ENCODE assay signal across 11 cellular contexts in genomic region chr12:91180577-91180976, GRCh38. TPM values are rescaled to one million over a fixed set of nuclear protein-coding genes. Genes with fewer than 3 reads are reported as not detected.
DNase-seq lines count a peak whose midpoint lies in the region; ATAC-seq and TF ChIP-seq lines count a peak whose summit lies in the region.
"Had no signal": no experiment of that assay in that cellular context is flagged by ENCODE, and none has a peak within 500 bp of the region (broad histone marks: within the 10 kb centered on the region; RNA-seq: fewer than 3 reads in every experiment).

No MANE protein-coding gene starts in this region.

- H3K9me3 Mint-ChIP-seq in CD4-positive, alpha-beta memory T cell, result no peaks in the 10 kb centered on the region

- DNase-seq in EL (peak; percentile 76), heart right ventricle (peak in 1 of 2 donors; percentile 20), COLO668 (lab: John Stamatoyannopoulos, UW; ENCODE audit: unreplicated experiment) (no peak), NCI-H774 (lab: John Stamatoyannopoulos, UW) (no peak)
- no peak for DNase-seq in CD4-positive, alpha-beta memory T cell
- DNase-seq: NCI-H187, SW 1271 had no signal

- peak overlapping the region in 2 of 3 donors; percentile 51 to 69 for H3K9ac ChIP-seq in skeletal muscle tissue (ENCODE audit: low read depth in 1 of 3, low read length in 3 of 3)

- CTCF ChIA-PET in CD4-positive, alpha-beta memory T cell (lab: Charles Lee; ENCODE audit: partially characterized antibody), result interaction anchor here (1.1 kb wide), 1 partner anchor 28 kb away, joined by 3 read pairs; no protein-coding TSS in a partner anchor

- H3K9me3 ChIP-seq in heart right ventricle (no peaks in the 10 kb centered on the region), skeletal muscle tissue (ENCODE audit: control insufficient read depth in 3 of 3, low read length in 3 of 3) (no peaks in the 10 kb centered on the region)
- H3K9me3 ChIP-seq in CD4-positive, alpha-beta memory T cell (ENCODE audit: control insufficient read depth in 1 of 2, low read length in 2 of 2), result no peaks in the 10 kb centered on the region

- 18 to 25% methylated on average over 1 of the region's 1 CpG for WGBS in heart right ventricle, 2 donors

- H3K27ac ChIP-seq in heart right ventricle (peak overlapping the region; percentile 30 to 84 (median 76)), skeletal muscle tissue (ENCODE audit: low read depth, low read length) (peak overlapping the region; percentile 10)
- H3K27ac ChIP-seq in CD4-positive, alpha-beta memory T cell (ENCODE audit: low read depth, low read length), result no peak overlapping the region
- H3K27ac ChIP-seq: epithelial cell of prostate had no signal

- TF ChIP-seq CTCF in WI38 (IDR thresholded peaks at IDR 0.05; ENCODE audit: low read depth, low read length) (no peak), heart right ventricle (IDR thresholded peaks at IDR 0.05) (no peak)

- H3K4me1 ChIP-seq in heart right ventricle (no peaks in the 10 kb centered on the region), skeletal muscle tissue (ENCODE audit: control insufficient read depth in 3 of 3, insufficient read depth in 3 of 3, low read length in 3 of 3) (no peaks in the 10 kb centered on the region)
- no peaks in the 10 kb centered on the region for H3K4me1 ChIP-seq in CD4-positive, alpha-beta memory T cell (ENCODE audit: insufficient read depth, low read length)

- ATAC-seq in heart right ventricle (peak in 7 of 8 donors; percentile 63 to 77 (median 67)), HG03469 (IDR thresholded peaks at IDR 0.05; ENCODE audit: unreplicated experiment) (no peak)

- intact Hi-C loops in heart right ventricle (cut with DNase I), result loop anchor here in 4 of 10 donors (5.0 to 10.0 kb wide), 3 partner anchors 74 to 144 kb away; no protein-coding TSS in a partner anchor
- intact Hi-C loops in CD4-positive, alpha-beta memory T cell (cut with micrococcal nuclease), result no loop called here

- H3K27me3 Mint-ChIP-seq in CD4-positive, alpha-beta memory T cell, result no peaks in the 10 kb centered on the region

- POLR2A ChIA-PET in CD4-positive, alpha-beta memory T cell (lab: Charles Lee; ENCODE audit: partially characterized antibody), result no interaction called here

- no peaks in the 10 kb centered on the region for H3K27me3 ChIP-seq in heart right ventricle
- H3K27me3 ChIP-seq in skeletal muscle tissue (ENCODE audit: control insufficient read depth in 3 of 3, insufficient read depth in 3 of 3, low read length in 3 of 3), result no peaks in the 10 kb centered on the region
- no peaks in the 10 kb centered on the region for H3K27me3 ChIP-seq in CD4-positive, alpha-beta memory T cell (ENCODE audit: insufficient read depth, low read length)

- H3K4me3 ChIP-seq in WI38 (ENCODE audit: low read depth, low read length) (peak overlapping the region; percentile 67), heart right ventricle (peak overlapping the region in 9 of 10 donors; percentile 29 to 52 (median 45)), skeletal muscle tissue (ENCODE audit: low read length in 3 of 3) (peak overlapping the region; percentile 4 to 73 (median 16))
- no peak overlapping the region for H3K4me3 ChIP-seq in CD4-positive, alpha-beta memory T cell (ENCODE audit: low read length in 2 of 2)

- no peaks in the 10 kb centered on the region for H3K36me3 Mint-ChIP-seq in CD4-positive, alpha-beta memory T cell

- H3K36me3 ChIP-seq in heart right ventricle (no peaks in the 10 kb centered on the region), skeletal muscle tissue (ENCODE audit: control insufficient read depth in 3 of 3, insufficient read depth in 3 of 3, low read length in 3 of 3) (no peaks in the 10 kb centered on the region)
- no peaks in the 10 kb centered on the region for H3K36me3 ChIP-seq in CD4-positive, alpha-beta memory T cell (ENCODE audit: insufficient read depth, low read length)

- no peak overlapping the region for H3K4me3 Mint-ChIP-seq in CD4-positive, alpha-beta memory T cell

- H3K4me1 Mint-ChIP-seq in CD4-positive, alpha-beta memory T cell, result peaks cover 0 to 4% (median 0%) of the 10 kb centered on the region in 4 donors

- no peak overlapping the region for H3K27ac Mint-ChIP-seq in CD4-positive, alpha-beta memory T cell

RNA-seq across cellular contexts. Expression of gene DCN, which starts 2.0 kb away (rescaled TPM):
- total RNA-seq in heart right ventricle, result 1,000 to 10,000 TPM in 1 of 10 donors, 100 to 1,000 TPM in 9; 286 to 1,072 (median 557) TPM
- polyA plus RNA-seq in heart right ventricle, result 100 to 1,000 TPM; 315 to 703 TPM
- 688 TPM for total RNA-seq in skeletal muscle tissue
- total RNA-seq in CD4-positive, alpha-beta memory T cell, result not detected
- not detected for polyA plus RNA-seq in CD4-positive, alpha-beta memory T cell

Comparison
In these comparisons a context has a peak if more than half of its experiments do, and no peak if none do; other contexts are left out.
1. H3K4me3 ChIP-seq: peak in WI38 (single experiment), heart right ventricle (9 of 10) and skeletal muscle tissue (3 of 3); none in CD4-positive, alpha-beta memory T cell (0 of 2).
2. RNA of gene DCN, which starts 2.0 kb away (total RNA-seq): 688 TPM in skeletal muscle tissue (single experiment) and 286 to 1,072 TPM in heart right ventricle; not detected in CD4-positive, alpha-beta memory T cell; every median in the first group is over 100 times any median in the second.